ENCODE assay signal across 8 cellular contexts in genomic region chr6:33118525-33119123, GRCh38. TPM values are rescaled to one million over a fixed set of nuclear protein-coding genes. Genes with fewer than 3 reads are reported as not detected.
DNase-seq lines count a peak whose midpoint lies in the region; ATAC-seq, FAIRE-seq and TF ChIP-seq lines count a peak whose summit lies in the region.

No MANE protein-coding gene starts in this region.

- POLR2A ChIA-PET in A549 (lab: Yijun Ruan, JAX) = no interaction called here

- H3K27me3 ChIP-seq in heart right ventricle (peaks cover 0 to 60% (median 43%) of the 10 kb centered on the region in 7 donors), gastrocnemius medialis (peaks cover 24 to 35% (median 29%) of the 10 kb centered on the region in 3 donors)

- TF ChIP-seq POLR2A in A549 (IDR thresholded peaks at IDR 0.05; ENCODE audit: low read length) = no peak
- no peak for TF ChIP-seq POLR2A in gastrocnemius medialis (IDR thresholded peaks at IDR 0.05)

- CTCF ChIA-PET in A549 (lab: Yijun Ruan, JAX) = interaction anchor here (0.6 to 4.6 kb wide), 17 partner anchors 9 to 128 kb away, joined by 3 to 27 read pairs (median 5); no protein-coding TSS in a partner anchor

- no peak overlapping the region for H3K4me3 ChIP-seq in A549
- no peak overlapping the region for H3K4me3 ChIP-seq in WI38 (ENCODE audit: low read depth, low read length)
- no peak overlapping the region for H3K4me3 ChIP-seq in heart right ventricle
- H3K4me3 ChIP-seq in gastrocnemius medialis = no peak overlapping the region

- peak; percentile 40 to 46; a peak in 3 of 5 replicates for TF ChIP-seq RAD21 in A549 (conservative IDR thresholded peaks at IDR 0.05 in 1 of 2, IDR thresholded peaks at IDR 0.05 in 1 of 2)

- no peaks in the 10 kb centered on the region for H3K36me3 ChIP-seq in heart right ventricle
- no peaks in the 10 kb centered on the region for H3K36me3 ChIP-seq in gastrocnemius medialis

- peak; percentile 46 for FAIRE-seq in A549 (lab: Jason Lieb, UNC)

- no peaks in the 10 kb centered on the region for H3K4me1 ChIP-seq in A549
- H3K4me1 ChIP-seq in heart right ventricle = peaks cover 0 to 25% (median 4%) of the 10 kb centered on the region in 9 donors
- H3K4me1 ChIP-seq in gastrocnemius medialis = no peaks in the 10 kb centered on the region

- in situ Hi-C loops in gastrocnemius medialis (cut with MboI; ENCODE audit: low sequenced_read_pairs in 4 of 4) = loop anchor here in 2 of 4 donors (5.0 kb wide), 1 partner anchor 129 kb away; no protein-coding TSS in a partner anchor

- ATAC-seq in A549 (peak in 1 of 2 experiments; percentile 47; a peak in 2 of 6 replicates), heart right ventricle (peak in 2 of 8 donors; percentile 29 to 34), gastrocnemius medialis (peak; percentile 51 to 52), HG03045 (IDR thresholded peaks at IDR 0.05; ENCODE audit: unreplicated experiment) (no peak)

- 0% methylated on average over 3 of the region's 3 CpGs for WGBS in A549 (ENCODE audit: missing lambda C conversion rate)
- WGBS in heart right ventricle, 2 donors = 0 to 1% methylated on average over 3 of the region's 3 CpGs

- DNase-seq in A549 (ENCODE audit: low read depth in 1 of 2, low spot score in 1 of 2) (peak in 1 of 2 experiments; percentile 46), GM10266 (ENCODE audit: extremely low spot score) (peak; percentile 26), NCI-H2029 (lab: John Stamatoyannopoulos, UW) (peak; percentile 51), heart right ventricle (peak in 1 of 2 donors; percentile 23), gastrocnemius medialis (no peak), ecto neural progenitor cell (ENCODE audit: low spot score) (no peak)

- H3K9me3 ChIP-seq in A549 (peaks cover 4% of the 10 kb centered on the region; the same call in 2 of the 3 replicates), heart right ventricle (peaks cover 0 to 7% (median 1%) of the 10 kb centered on the region in 11 donors), gastrocnemius medialis (no peaks in the 10 kb centered on the region)

- intact Hi-C loops in heart right ventricle (cut with DNase I) (loop anchor here in 9 of 10 donors (1.0 to 10.0 kb wide), 5 partner anchors 34 to 130 kb away; no protein-coding TSS in a partner anchor), gastrocnemius medialis (cut with DNase I; ENCODE audit: low total_unique reads) (loop anchor here (1.0 to 2.0 kb wide), 4 partner anchors 30 to 130 kb away; no protein-coding TSS in a partner anchor)

- peak; percentile 61 for TF ChIP-seq CTCF in A549 (IDR thresholded peaks at IDR 0.05)
- TF ChIP-seq CTCF in GM10266 (IDR thresholded peaks at IDR 0.05; ENCODE audit: control insufficient read depth, insufficient read depth, low read depth, missing control alignments) = peak; percentile 67
- peak; percentile 25; the same call in 1 of the 2 replicates for TF ChIP-seq CTCF in WI38 (IDR thresholded peaks at IDR 0.05; ENCODE audit: low read depth, low read length)
- TF ChIP-seq CTCF in heart right ventricle (IDR thresholded peaks at IDR 0.05) = peak; percentile 75 to 91 (median 87)
- peak; percentile 73 to 90 (median 82) for TF ChIP-seq CTCF in gastrocnemius medialis (IDR thresholded peaks at IDR 0.05 in 4 of 5, conservative IDR thresholded peaks at IDR 0.05 in 1 of 5)

- H3K27ac ChIP-seq in A549 = no peak overlapping the region
- no peak overlapping the region for H3K27ac ChIP-seq in heart right ventricle
- no peak overlapping the region for H3K27ac ChIP-seq in gastrocnemius medialis

- TF ChIP-seq EP300 in A549 (IDR thresholded peaks at IDR 0.05) = no peak

- no peak overlapping the region for H3K4me2 ChIP-seq in A549

TF ChIP-seq in A549, 52 proteins besides CTCF, POLR2A, EP300 and RAD21:
- no peak for TF ChIP-seq MYC (IDR thresholded peaks at IDR 0.05; ENCODE audit: borderline replicate concordance, low read length)
- TF ChIP-seq HOXB13 (CRISPR knock-in tag; IDR thresholded peaks at IDR 0.05; ENCODE audit: low read depth) = no peak
- peak; percentile 50 for TF ChIP-seq SMC3 (IDR thresholded peaks at IDR 0.05)

RNA-seq across cellular contexts. Expression of gene HLA-DPB1, which starts 42.8 kb away (rescaled TPM):
- polyA plus RNA-seq in A549 (2011; rRNA removed) = not detected in 2 replicates
- polyA plus RNA-seq in A549 (2012; cell fraction: cytosol; rRNA removed) = not detected in 2 replicates
- not detected in 2 replicates for polyA plus RNA-seq in A549 (2012; cell fraction: nucleus; rRNA removed)
- not detected in 3 replicates for polyA plus RNA-seq in A549 (2017; fragmentation: RNase III; extraction: RNeasy Plus Mini Kit Qiagen cat#74134 plus additional on column Dnase treatment)
- not detected in 2 replicates for polyA minus RNA-seq in A549 (2011; rRNA and poly(A)+ RNA removed)
- total RNA-seq in heart right ventricle = 100 to 1,000 TPM in 1 of 10 donors, 10 to 100 TPM in 9; 19.2 to 264 (median 34.8) TPM
- polyA plus RNA-seq in heart right ventricle = 10 to 100 TPM; 18.7 to 48.2 TPM
- total RNA-seq in gastrocnemius medialis = 10 to 100 TPM; 16.7 to 52.1 (median 23.5) TPM

RNA-seq across cellular contexts. Expression of gene HLA-DPA1, which starts 45.2 kb away (rescaled TPM):
- not detected in 2 replicates for polyA plus RNA-seq in A549 (2011; rRNA removed)
- polyA plus RNA-seq in A549 (2012; cell fraction: cytosol; rRNA removed) = 0.01 and 0.07 TPM in 2 replicates
- not detected in 2 replicates for polyA plus RNA-seq in A549 (2012; cell fraction: nucleus; rRNA removed)
- 0.09 TPM in 1 of 3 replicates, not detected in the others for polyA plus RNA-seq in A549 (2017; fragmentation: RNase III; extraction: RNeasy Plus Mini Kit Qiagen cat#74134 plus additional on column Dnase treatment)
- polyA minus RNA-seq in A549 (2011; rRNA and poly(A)+ RNA removed) = not detected in 2 replicates
- total RNA-seq in heart right ventricle = 100 to 1,000 TPM in 1 of 10 donors, 10 to 100 TPM in 9; 17.8 to 328 (median 53.6) TPM
- polyA plus RNA-seq in heart right ventricle = 10 to 100 TPM; 18.2 to 24.3 TPM
- total RNA-seq in gastrocnemius medialis = 10 to 100 TPM in 3 of 4 donors, 1 to 10 TPM in 1; 6.8 to 51.8 (median 23.4) TPM

Comparison
In these comparisons a context has a peak if more than half of its experiments do, and no peak if none do; other contexts are left out.
1. DNase-seq: peak in GM10266 (single experiment) and NCI-H2029 (single experiment); none in gastrocnemius medialis (0 of 2) and ecto neural progenitor cell (single experiment).
2. CTCF ChIP-seq: peak in every context shown above with its lines; median percentile 87 in heart right ventricle; 82 in gastrocnemius medialis; 67 in GM10266; 61 in A549; 25 in WI38.